Comparison of ENCODE assay signal across 20 cellular contexts in the genomic region with DNA sequence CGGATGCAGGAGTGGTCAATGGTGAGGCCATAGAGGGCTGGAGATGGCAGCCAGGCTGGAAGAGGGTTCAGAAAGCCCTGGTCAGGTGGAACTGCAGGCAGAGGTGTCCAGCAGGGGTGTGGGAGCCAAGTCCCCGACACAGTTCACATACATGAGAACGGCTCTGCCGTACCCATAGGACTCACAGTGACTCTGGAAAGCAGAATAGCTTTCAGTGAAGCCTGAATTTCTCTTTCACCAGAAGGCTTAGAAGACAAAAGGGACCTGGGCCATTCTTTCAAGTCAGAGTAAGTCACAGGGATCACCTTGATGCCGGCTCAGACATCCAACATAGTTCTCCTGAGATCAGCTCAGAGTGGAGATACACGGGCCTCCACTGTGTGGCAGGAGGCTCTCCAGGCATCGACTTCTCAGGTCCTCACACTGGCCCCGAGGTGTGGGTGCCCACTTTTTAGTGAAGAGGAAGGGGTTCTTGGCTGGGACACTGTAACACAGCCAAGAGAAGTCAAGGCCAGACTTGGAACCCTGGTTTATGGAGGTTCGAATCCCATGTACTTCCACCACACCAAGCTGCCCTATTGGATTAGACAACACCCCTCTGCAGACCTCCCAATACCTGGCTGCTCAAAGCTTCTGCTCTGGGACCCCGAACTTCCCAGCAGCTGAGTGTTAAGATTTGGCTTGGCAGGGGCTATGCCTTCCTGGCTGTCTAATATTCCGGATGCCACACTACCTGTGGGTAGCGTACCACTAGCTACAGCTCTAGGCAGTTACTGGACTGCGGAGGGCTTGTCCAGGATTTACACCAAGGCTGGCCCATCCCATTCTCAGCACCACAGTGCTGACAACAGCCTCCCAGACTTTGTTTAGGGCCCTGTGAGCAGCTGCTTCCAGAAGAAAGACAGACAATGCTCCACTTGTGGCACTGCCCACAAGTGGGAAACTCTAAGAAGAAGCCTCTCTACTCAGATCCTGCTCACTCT.
"Had no signal": no experiment of that assay in that cellular context is flagged by ENCODE, and none has a peak within 500 bp of the region (broad histone marks: within the 10 kb centered on the region; RNA-seq: fewer than 3 reads in every experiment).

No MANE protein-coding gene starts in this region.

- DNase-seq: activated CD4-positive, alpha-beta T cell treated with anti-CD3 and anti-CD28 coated beads, Interleukin-2, amount 50 U/mL, for 1 hour; activated CD4-positive, CD25-positive, alpha-beta regulatory T cell; activated effector memory CD4-positive, alpha-beta T cell treated with Interleukin-2 at 50 U/mL for 16 hours; activated naive CD4-positive, alpha-beta T cell treated with anti-CD3 and anti-CD28 coated beads, Interleukin-2, amount 50 U/mL, for 16 hours; activated T-cell treated with anti-CD3 and anti-CD28 coated beads, Interleukin-2, amount 50 U/mL, for 4 hours; foreskin keratinocyte; glutamatergic neuron; hypothalamus; kidney; left ventricle myocardium superior; natural killer cell; stimulated activated CD4-positive, alpha-beta T cell treated with anti-CD3 and anti-CD28 coated beads, Interleukin-15, amount 100 ng/mL, for 24 hours; stimulated activated CD4-positive, alpha-beta T cell treated with anti-CD3 and anti-CD28 coated beads, Interleukin-4, amount 100 ng/mL, for 1 hour; stimulated activated naive B cell treated with anti-CD40 and anti-IgM and Interleukin-4, amounts not matched to agents 10 μg/mL and 1 μg/mL and 100 μg/mL, for 72 hours; substantia nigra; transverse colon had no signal

- H3K9me3 ChIP-seq: ovary, transverse colon had no signal

- H3K27ac ChIP-seq: cardiac muscle cell, foreskin keratinocyte, SK-N-MC had no signal

- H3K36me3 Mint-ChIP-seq: memory B cell; natural killer cell; stimulated activated naive B cell treated with anti-CD40 and anti-IgM and Interleukin-4, amounts not matched to agents 10 μg/mL and 1 μg/mL and 100 μg/mL, for 72 hours had no signal

- H3K36me3 ChIP-seq: cardiac muscle cell, ovary, transverse colon had no signal

- H3K9me3 Mint-ChIP-seq: activated T-cell treated with anti-CD3 and anti-CD28 coated beads, Interleukin-2, amount 50 U/mL, for 4 hours; memory B cell; natural killer cell; stimulated activated naive B cell treated with anti-CD40 and anti-IgM and Interleukin-4, amounts not matched to agents 10 μg/mL and 1 μg/mL and 100 μg/mL, for 72 hours had no signal

- ATAC-seq: activated T-cell treated with anti-CD3 and anti-CD28 coated beads, Interleukin-2, amount 50 U/mL, for 4 hours; foreskin keratinocyte; left ventricle myocardium superior; natural killer cell; stimulated activated naive B cell treated with anti-CD40 and anti-IgM and Interleukin-4, amounts not matched to agents 10 μg/mL and 1 μg/mL and 100 μg/mL, for 72 hours had no signal

- H3K4me3 Mint-ChIP-seq: activated T-cell treated with anti-CD3 and anti-CD28 coated beads, Interleukin-2, amount 50 U/mL, for 4 hours; memory B cell; natural killer cell; stimulated activated naive B cell treated with anti-CD40 and anti-IgM and Interleukin-4, amounts not matched to agents 10 μg/mL and 1 μg/mL and 100 μg/mL, for 72 hours had no signal

- H3K4me3 ChIP-seq: cardiac muscle cell, ovary, SK-N-MC, transverse colon had no signal

- H3K4me1 Mint-ChIP-seq: natural killer cell; stimulated activated naive B cell treated with anti-CD40 and anti-IgM and Interleukin-4, amounts not matched to agents 10 μg/mL and 1 μg/mL and 100 μg/mL, for 72 hours had no signal

- H3K4me1 ChIP-seq: foreskin keratinocyte had no signal

- H3K27ac Mint-ChIP-seq: memory B cell; natural killer cell; stimulated activated naive B cell treated with anti-CD40 and anti-IgM and Interleukin-4, amounts not matched to agents 10 μg/mL and 1 μg/mL and 100 μg/mL, for 72 hours had no signal

- H3K27me3 ChIP-seq: cardiac muscle cell, ovary, transverse colon had no signal
